In genomic region chr12:3137814-3138445, GRCh38 we compare ENCODE assay signal across 22 cellular contexts.
DNase-seq lines count a peak whose midpoint lies in the region; ATAC-seq and TF ChIP-seq lines count a peak whose summit lies in the region.
"Had no signal": no experiment of that assay in that cellular context is flagged by ENCODE, and none has a peak within 500 bp of the region (broad histone marks: within the 10 kb centered on the region; RNA-seq: fewer than 3 reads in every experiment).

No MANE protein-coding gene starts in this region.

- H3K4me2 ChIP-seq in SK-N-SH = no peak overlapping the region

- H3K4me3 ChIP-seq in SK-N-SH (ENCODE audit: low read depth in 2 of 2, low read length in 1 of 2) (no peak overlapping the region), adipocyte (ENCODE audit: low read length) (no peak overlapping the region), mesodermal cell (ENCODE audit: extremely low read depth, insufficient read depth, low read length, poor library complexity, severe bottlenecking) (no peak overlapping the region), esophagus squamous epithelium (no peak overlapping the region), tibial nerve (no peak overlapping the region)
- H3K4me3 ChIP-seq: prostate gland, skin epidermis, thoracic aorta had no signal

- no peaks in the 10 kb centered on the region for H3K36me3 ChIP-seq in SK-N-SH (replicated peaks in 1 of 2; ENCODE audit: control insufficient read depth in 1 of 2, insufficient read depth in 2 of 2, low read length in 1 of 2)
- no peaks in the 10 kb centered on the region for H3K36me3 ChIP-seq in adipocyte (ENCODE audit: control insufficient read depth, insufficient read depth, low read length, severe bottlenecking)
- H3K36me3 ChIP-seq in mesodermal cell (ENCODE audit: control insufficient read depth, insufficient read depth, low read length) = no peaks in the 10 kb centered on the region
- no peaks in the 10 kb centered on the region for H3K36me3 ChIP-seq in esophagus squamous epithelium
- H3K36me3 ChIP-seq in tibial nerve = no peaks in the 10 kb centered on the region
- H3K36me3 ChIP-seq: BE2C, prostate gland, thoracic aorta had no signal

- peak overlapping the region; percentile 11 for H3K27ac Mint-ChIP-seq in type B pancreatic cell
- H3K27ac Mint-ChIP-seq: activated CD8-positive, alpha-beta memory T cell treated with anti-CD3 and anti-CD28 coated beads, Interleukin-2, amount 10 ng/mL, durations not matched to agents 7 days and 5 days; activated naive CD4-positive, alpha-beta T cell treated with anti-CD3 and anti-CD28 coated beads, Interleukin-2, amount 50 U/mL, for 24 hours; natural killer cell had no signal

- POLR2A ChIA-PET in SK-N-SH (lab: Yijun Ruan, JAX) = interaction anchor here (0.6 kb wide), 2 partner anchors 61 to 401 kb away, joined by 3 to 4 read pairs; no protein-coding TSS in a partner anchor

- no peak overlapping the region for H3K4me3 Mint-ChIP-seq in type B pancreatic cell
- H3K4me3 Mint-ChIP-seq: activated CD8-positive, alpha-beta memory T cell treated with anti-CD3 and anti-CD28 coated beads, Interleukin-2, amount 10 ng/mL, durations not matched to agents 7 days and 5 days; activated naive CD4-positive, alpha-beta T cell treated with anti-CD3 and anti-CD28 coated beads, Interleukin-2, amount 50 U/mL, for 24 hours; natural killer cell had no signal

- no peak overlapping the region for H3K27ac ChIP-seq in SK-N-SH (ENCODE audit: low read depth in 2 of 2, low read length in 1 of 2)
- H3K27ac ChIP-seq in mesodermal cell (ENCODE audit: low read depth, low read length, severe bottlenecking) = peak overlapping the region; percentile 29
- no peak overlapping the region for H3K27ac ChIP-seq in esophagus squamous epithelium
- no peak overlapping the region for H3K27ac ChIP-seq in tibial nerve
- H3K27ac ChIP-seq: 22Rv1, HL-60, prostate gland, thoracic aorta had no signal

- H3K9me3 Mint-ChIP-seq in type B pancreatic cell = no peaks in the 10 kb centered on the region
- H3K9me3 Mint-ChIP-seq: activated naive CD4-positive, alpha-beta T cell treated with anti-CD3 and anti-CD28 coated beads, Interleukin-2, amount 50 U/mL, for 24 hours; natural killer cell had no signal

- no peak for TF ChIP-seq EP300 in SK-N-SH (IDR thresholded peaks at IDR 0.05; ENCODE audit: borderline replicate concordance in 1 of 2, low read depth in 1 of 2, low read length in 1 of 2)
- TF ChIP-seq EP300 in tibial nerve (IDR thresholded peaks at IDR 0.05) = no peak

- ATAC-seq in SK-N-SH treated with all-trans-retinoic acid at 6 μM for 48 hours = no peak
- ATAC-seq: activated CD8-positive, alpha-beta memory T cell treated with anti-CD3 and anti-CD28 coated beads, Interleukin-2, amount 10 ng/mL, durations not matched to agents 7 days and 5 days; natural killer cell had no signal

- peaks cover 26% of the 10 kb centered on the region for H3K4me1 Mint-ChIP-seq in type B pancreatic cell (ENCODE audit: unreplicated experiment)
- H3K4me1 Mint-ChIP-seq: activated CD8-positive, alpha-beta memory T cell treated with anti-CD3 and anti-CD28 coated beads, Interleukin-2, amount 10 ng/mL, durations not matched to agents 7 days and 5 days; activated naive CD4-positive, alpha-beta T cell treated with anti-CD3 and anti-CD28 coated beads, Interleukin-2, amount 50 U/mL, for 24 hours; natural killer cell had no signal

- H3K4me1 ChIP-seq in SK-N-SH (ENCODE audit: control insufficient read depth in 1 of 2, insufficient read depth in 2 of 2, low read depth in 1 of 2, low read length in 1 of 2) (peaks cover 8 to 16% of the 10 kb centered on the region in 2 experiments; a peak in 3 of 4 replicates), adipocyte (ENCODE audit: control insufficient read depth, insufficient read depth, low read length) (peaks cover 8% of the 10 kb centered on the region), mesodermal cell (ENCODE audit: control insufficient read depth, insufficient read depth, low read length, poor library complexity, severe bottlenecking) (peaks cover 24% of the 10 kb centered on the region), esophagus squamous epithelium (peaks cover 4 to 35% (median 16%) of the 10 kb centered on the region in 3 donors), tibial nerve (peaks cover 0 to 68% (median 16%) of the 10 kb centered on the region in 4 donors)
- H3K4me1 ChIP-seq: prostate gland had no signal

- H3K27me3 ChIP-seq in SK-N-SH (ENCODE audit: insufficient read depth) = no peaks in the 10 kb centered on the region
- no peaks in the 10 kb centered on the region for H3K27me3 ChIP-seq in adipocyte (replicated peaks; ENCODE audit: control insufficient read depth, insufficient read depth, low read length)
- no peaks in the 10 kb centered on the region for H3K27me3 ChIP-seq in esophagus squamous epithelium
- H3K27me3 ChIP-seq in tibial nerve = no peaks in the 10 kb centered on the region
- H3K27me3 ChIP-seq: BE2C had no signal

- H3F3A ChIP-seq in SK-N-SH (replicated peaks; ENCODE audit: insufficient read depth) = no peaks in the 10 kb centered on the region

- no peak for TF ChIP-seq RAD21 in SK-N-SH (IDR thresholded peaks at IDR 0.05; ENCODE audit: low read length)

- no peaks in the 10 kb centered on the region for H3K36me3 Mint-ChIP-seq in type B pancreatic cell
- H3K36me3 Mint-ChIP-seq: activated CD8-positive, alpha-beta memory T cell treated with anti-CD3 and anti-CD28 coated beads, Interleukin-2, amount 10 ng/mL, durations not matched to agents 7 days and 5 days; natural killer cell had no signal

- intact Hi-C loops in esophagus squamous epithelium (cut with DNase I) = loop anchor here (5.0 kb wide), 1 partner anchor 139 kb away; no protein-coding TSS in a partner anchor

- peaks cover 15% of the 10 kb centered on the region for H3K27me3 Mint-ChIP-seq in type B pancreatic cell

- no peak for TF ChIP-seq CTCF in SK-N-SH (IDR thresholded peaks at IDR 0.05)
- TF ChIP-seq CTCF in type B pancreatic cell (conservative IDR thresholded peaks at IDR 0.05) = no peak
- TF ChIP-seq CTCF in esophagus squamous epithelium (IDR thresholded peaks at IDR 0.05) = no peak
- TF ChIP-seq CTCF in tibial nerve (IDR thresholded peaks at IDR 0.05) = no peak

- no peaks in the 10 kb centered on the region for H3K9me3 ChIP-seq in SK-N-SH
- H3K9me3 ChIP-seq in adipocyte (ENCODE audit: control insufficient read depth, low read length) = no peaks in the 10 kb centered on the region
- no peaks in the 10 kb centered on the region for H3K9me3 ChIP-seq in mesodermal cell (ENCODE audit: control insufficient read depth, low read length)
- no peaks in the 10 kb centered on the region for H3K9me3 ChIP-seq in esophagus squamous epithelium
- no peaks in the 10 kb centered on the region for H3K9me3 ChIP-seq in tibial nerve
- H3K9me3 ChIP-seq: BE2C, prostate gland, thoracic aorta had no signal

- H3K9me2 ChIP-seq in SK-N-SH = no peaks in the 10 kb centered on the region

- TF ChIP-seq POLR2A in esophagus squamous epithelium (IDR thresholded peaks at IDR 0.05) = no peak
- TF ChIP-seq POLR2A in tibial nerve (IDR thresholded peaks at IDR 0.05) = no peak

- CTCF ChIA-PET in SK-N-SH (lab: Yijun Ruan, JAX) = interaction anchor here (1.2 to 16.7 kb wide), 12 partner anchors 9 to 160 kb away, joined by 3 to 368 read pairs (median 22); no protein-coding TSS in a partner anchor

- no peak overlapping the region for H2AFZ ChIP-seq in SK-N-SH (ENCODE audit: low read depth)

- 87% methylated on average over 11 of the region's 17 CpGs for WGBS in SK-N-SH (ENCODE audit: low lambda C conversion rate)
- 73% methylated on average over 14 to 16 of the region's 17 CpGs for WGBS in mesodermal cell (ENCODE audit: insufficient coverage in 2 of 2), 2 experiments
- 56 to 65% methylated on average over 7 to 9 of the region's 17 CpGs for WGBS in esophagus squamous epithelium, 2 donors
- WGBS in tibial nerve, 2 donors = 68 to 76% methylated on average over 13 to 17 of the region's 17 CpGs

- H3K79me2 ChIP-seq in SK-N-SH (ENCODE audit: insufficient read depth) = no peaks in the 10 kb centered on the region

- H3K9ac ChIP-seq in SK-N-SH (no peak overlapping the region), adipocyte (ENCODE audit: low read length) (peak overlapping the region; percentile 21)

- H4K20me1 ChIP-seq in SK-N-SH (ENCODE audit: insufficient read depth) = peaks cover 3% of the 10 kb centered on the region; the same call in 1 of the 2 replicates

- peak; percentile 27 for DNase-seq in SK-N-SH
- no peak for DNase-seq in adipocyte (ENCODE audit: low read depth)
- no peak for DNase-seq in type B pancreatic cell (ENCODE audit: extremely low spot score, unreplicated experiment)
- DNase-seq in esophagus squamous epithelium (lab: John Stamatoyannopoulos, UW) = no peak
- DNase-seq in tibial nerve (ENCODE audit: low spot score in 2 of 2) = no peak
- DNase-seq in central memory CD4-positive, alpha-beta T cell = no peak
- DNase-seq: activated CD4-positive, alpha-beta T cell treated with anti-CD3 and anti-CD28 coated beads for 48 hours; activated CD8-positive, alpha-beta memory T cell treated with anti-CD3 and anti-CD28 coated beads, Interleukin-2, amount 10 ng/mL, durations not matched to agents 7 days and 5 days; DND-41; effector CD4-positive, alpha-beta T cell; natural killer cell; NCI-H2081 treated with DMSO at 0.1 percent for 48 hours; stimulated activated naive CD4-positive, alpha-beta T cell had no signal

TF ChIP-seq in SK-N-SH treated with all-trans-retinoic acid at 6 μM for 48 hours, 23 proteins besides CTCF, POLR2A, EP300 and RAD21 (continues in another document):
- no peak for TF ChIP-seq ARNTL (CRISPR knock-in tag; IDR thresholded peaks at IDR 0.05; ENCODE audit: borderline replicate concordance, low read depth)
- TF ChIP-seq PATZ1 (CRISPR knock-in tag; IDR thresholded peaks at IDR 0.05; ENCODE audit: borderline replicate concordance) = no peak
